ENCODE assay signal across 16 cellular contexts in the genomic region with DNA sequence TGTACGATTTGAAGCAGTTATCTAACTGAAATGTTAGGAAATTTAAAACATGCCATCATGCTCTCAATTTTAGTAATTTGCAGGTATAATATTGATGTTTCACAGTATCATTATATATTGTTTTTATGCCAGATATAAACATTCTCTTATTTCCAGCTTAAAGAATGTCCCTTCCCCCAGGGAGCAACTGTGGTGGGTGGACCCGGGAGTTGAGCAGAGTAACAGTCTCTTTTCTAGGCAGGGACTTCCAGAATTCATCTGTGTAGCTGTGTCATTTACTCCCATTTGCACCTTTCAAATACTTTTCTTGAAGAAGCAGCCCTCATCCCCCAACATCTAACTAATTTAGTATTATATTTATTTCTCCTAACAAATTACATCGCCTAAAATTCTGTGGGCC. TPM values are rescaled to one million over a fixed set of nuclear protein-coding genes. Genes with fewer than 3 reads are reported as not detected.
DNase-seq lines count a peak whose midpoint lies in the region; FAIRE-seq and TF ChIP-seq lines count a peak whose summit lies in the region.
"Had no signal": no experiment of that assay in that cellular context is flagged by ENCODE, and none has a peak within 500 bp of the region (broad histone marks: within the 10 kb centered on the region; RNA-seq: fewer than 3 reads in every experiment).

No MANE protein-coding gene starts in this region.

- H4K20me1 ChIP-seq in astrocyte (ENCODE audit: insufficient read depth, low read length) = no peaks in the 10 kb centered on the region

- no peak for TF ChIP-seq POLR2A in GM12891 (IDR thresholded peaks at IDR 0.05; ENCODE audit: low read depth, low read length)

- H3K4me1 Mint-ChIP-seq in astrocyte (ENCODE audit: low read depth, unreplicated experiment) (peaks cover 37% of the 10 kb centered on the region), mesothelial cell of epicardium (peaks cover 34% of the 10 kb centered on the region)

- H3K36me3 Mint-ChIP-seq in astrocyte (ENCODE audit: low read depth, unreplicated experiment) = no peaks in the 10 kb centered on the region
- no peaks in the 10 kb centered on the region for H3K36me3 Mint-ChIP-seq in mesothelial cell of epicardium

- H3K79me2 ChIP-seq in astrocyte (ENCODE audit: insufficient read depth, low read length) = peaks cover 54% of the 10 kb centered on the region

- H3K4me1 ChIP-seq in ES-I3 (ENCODE audit: insufficient read depth, low read length) = peaks cover 45% of the 10 kb centered on the region
- peaks cover 35% of the 10 kb centered on the region for H3K4me1 ChIP-seq in HUES48 (ENCODE audit: control insufficient read depth, insufficient read depth, low read length)
- peaks cover 26% of the 10 kb centered on the region for H3K4me1 ChIP-seq in astrocyte (ENCODE audit: insufficient read depth, low read length)

- peak overlapping the region; percentile 84 for H3K27ac Mint-ChIP-seq in astrocyte (ENCODE audit: unreplicated experiment)
- H3K27ac Mint-ChIP-seq in mesothelial cell of epicardium = peak overlapping the region; percentile 75

- H3K4me3 Mint-ChIP-seq in astrocyte (ENCODE audit: unreplicated experiment) = no peak overlapping the region
- H3K4me3 Mint-ChIP-seq in mesothelial cell of epicardium = no peak overlapping the region

- H3K4me2 ChIP-seq in astrocyte (ENCODE audit: low read length) = no peak overlapping the region

- TF ChIP-seq CTCF in astrocyte (IDR thresholded peaks at IDR 0.05; ENCODE audit: insufficient read depth, low read depth, low read length) (no peak), mesothelial cell of epicardium (IDR thresholded peaks at IDR 0.05; ENCODE audit: unreplicated experiment) (no peak)

- no peaks in the 10 kb centered on the region for H3K36me3 ChIP-seq in ES-I3 (ENCODE audit: insufficient read depth, low read length)
- H3K36me3 ChIP-seq in HUES48 (ENCODE audit: control insufficient read depth, insufficient read depth, low read length) = no peaks in the 10 kb centered on the region
- H3K36me3 ChIP-seq in astrocyte (ENCODE audit: insufficient read depth, low read length) = no peaks in the 10 kb centered on the region

- H3K27ac ChIP-seq in HUES48 (ENCODE audit: low read depth, low read length) (peak overlapping the region; percentile 87), astrocyte (ENCODE audit: low read depth, low read length) (no peak overlapping the region)

- H3K9me3 ChIP-seq in ES-I3 (ENCODE audit: control insufficient read depth, insufficient read depth, low read length) (no peaks in the 10 kb centered on the region), HUES48 (ENCODE audit: control insufficient read depth, insufficient read depth, low read length) (no peaks in the 10 kb centered on the region), astrocyte (ENCODE audit: insufficient read depth, low read depth, low read length) (no peaks in the 10 kb centered on the region)

- no peaks in the 10 kb centered on the region for H3K27me3 ChIP-seq in HUES48 (ENCODE audit: control insufficient read depth, insufficient read depth, low read length)
- no peaks in the 10 kb centered on the region for H3K27me3 ChIP-seq in astrocyte (ENCODE audit: insufficient read depth, low read length)

- H3K9ac ChIP-seq in ES-I3 (ENCODE audit: low read depth, low read length) (peak overlapping the region; percentile 22; the same call in 1 of the 2 replicates), HUES48 (ENCODE audit: low read depth, low read length) (peak overlapping the region; percentile 15; the same call in 1 of the 2 replicates), astrocyte (ENCODE audit: low read length) (no peak overlapping the region)

- H3K9me3 Mint-ChIP-seq in astrocyte (ENCODE audit: unreplicated experiment) = no peaks in the 10 kb centered on the region
- H3K9me3 Mint-ChIP-seq in mesothelial cell of epicardium = no peaks in the 10 kb centered on the region

- no peaks in the 10 kb centered on the region for H3K27me3 Mint-ChIP-seq in astrocyte (ENCODE audit: low read depth, unreplicated experiment)
- no peaks in the 10 kb centered on the region for H3K27me3 Mint-ChIP-seq in mesothelial cell of epicardium (ENCODE audit: low read depth)

- H2AFZ ChIP-seq in astrocyte (ENCODE audit: low read depth, low read length) = no peak overlapping the region

- FAIRE-seq in astrocyte (lab: Jason Lieb, UNC) (no peak), GM12891 (lab: Jason Lieb, UNC) (no peak)

- no peak overlapping the region for H3K4me3 ChIP-seq in HUES48 (ENCODE audit: low read depth, low read length)
- no peak overlapping the region for H3K4me3 ChIP-seq in astrocyte (ENCODE audit: insufficient read depth, low read depth, low read length)

- no peak for DNase-seq in astrocyte (ENCODE audit: low read depth)
- no peak for DNase-seq in mesothelial cell of epicardium (ENCODE audit: low spot score in 2 of 2, unreplicated experiment in 2 of 2)
- no peak for DNase-seq in NCI-H510A treated with DMSO at 0.1 percent for 48 hours (lab: John Stamatoyannopoulos, UW)
- no peak for DNase-seq in inferior parietal cortex (ENCODE audit: extremely low spot score)
- no peak for DNase-seq in HPDE6-E6E7 (ENCODE audit: extremely low spot score)
- no peak for DNase-seq in GM12891 (ENCODE audit: insufficient read length, low spot score)
- DNase-seq: C1 segment of cervical spinal cord, DMS79, NCI-H1105 treated with DMSO at 0.1 percent for 48 hours, NCI-H1694 treated with DMSO at 0.1 percent for 48 hours, NCI-H774, RPMI8226, SHP77 treated with DMSO at 0.1 percent for 48 hours, T-helper 1 cell had no signal

TF ChIP-seq in GM12891, 5 proteins besides CTCF, POLR2A, EP300 and RAD21:
- TF ChIP-seq PAX5 (IDR thresholded peaks at IDR 0.05; ENCODE audit: insufficient read depth, low read length, severe bottlenecking) = no peak
- TF ChIP-seq POU2F2 (IDR thresholded peaks at IDR 0.05; ENCODE audit: low read depth, low read length) = no peak
- TF ChIP-seq SPI1 (IDR thresholded peaks at IDR 0.05; ENCODE audit: low read depth, low read length) = no peak
- TF ChIP-seq TAF1 (IDR thresholded peaks at IDR 0.05; ENCODE audit: low read depth, low read length) = no peak
- TF ChIP-seq POLR2AphosphoS5 (IDR thresholded peaks at IDR 0.05; ENCODE audit: low read depth, low read length) = no peak

RNA-seq across cellular contexts. Expression of gene INPP5F, which starts 9.6 kb away (rescaled TPM):
- total RNA-seq in astrocyte = 101 and 102 TPM in 2 replicates
- total RNA-seq in mesothelial cell of epicardium = 55.8 to 56.5 TPM (median 56.0 TPM) in 3 replicates
- 8.2 TPM for polyA plus RNA-seq in GM12891 (2012; ENCODE audit: low read depth, missing spikeins)
